3 cellular contexts compared by ENCODE assay signal in the genomic region with DNA sequence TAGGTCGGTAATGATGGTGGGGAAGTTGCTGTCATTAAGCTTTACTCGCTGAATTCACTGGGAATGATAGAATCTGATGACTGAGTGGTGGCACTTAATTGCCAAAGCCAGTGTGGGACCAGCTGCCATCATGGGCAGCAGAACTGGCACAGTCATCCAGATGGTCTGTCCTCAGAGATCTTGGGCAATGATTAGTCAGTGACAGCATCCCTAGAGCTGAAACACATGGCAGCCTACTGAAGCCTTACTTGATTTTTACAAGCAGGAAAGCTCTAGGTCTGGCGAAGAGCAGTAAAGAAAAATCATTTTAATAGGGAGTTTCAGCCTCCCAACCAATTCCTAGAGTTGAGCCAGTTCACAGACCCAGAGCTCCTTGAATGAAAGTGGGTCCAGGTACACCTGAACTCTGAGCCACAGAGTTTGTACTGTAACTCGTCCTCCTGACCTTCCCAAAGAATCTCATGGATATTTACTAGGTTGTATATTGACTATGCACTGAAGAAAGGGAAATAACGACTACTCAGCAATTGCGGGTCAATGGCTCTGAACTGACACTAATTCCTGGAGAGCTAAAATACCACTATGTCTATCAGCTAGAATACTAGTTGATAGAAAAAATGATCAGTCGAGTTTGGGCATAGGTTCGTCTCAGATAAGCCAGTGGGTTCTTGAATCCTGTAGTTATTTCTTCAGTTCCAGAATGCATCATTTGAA.
TF ChIP-seq lines count a peak whose summit lies in the region.

No MANE protein-coding gene starts in this region.

TF ChIP-seq in SK-N-SH, 30 proteins besides CTCF, POLR2A, EP300 and RAD21:
- TF ChIP-seq MXI1 (IDR thresholded peaks at IDR 0.05; ENCODE audit: low read depth, low read length) (peak; percentile 73; the same call in 1 of the 2 replicates), GATA2 (CRISPR knock-in tag; IDR thresholded peaks at IDR 0.05) (peak; percentile 76)
- TF ChIP-seq, protein P1, sequence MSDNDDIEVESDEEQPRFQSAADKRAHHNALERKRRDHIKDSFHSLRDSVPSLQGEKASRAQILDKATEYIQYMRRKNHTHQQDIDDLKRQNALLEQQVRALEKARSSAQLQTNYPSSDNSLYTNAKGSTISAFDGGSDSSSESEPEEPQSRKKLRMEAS (IDR thresholded peaks at IDR 0.05; ENCODE audit: low read depth) = no peak

TF ChIP-seq in SK-N-SH treated with all-trans-retinoic acid at 6 μM for 48 hours, 23 proteins besides CTCF, POLR2A, EP300 and RAD21:
- TF ChIP-seq TOX (CRISPR knock-in tag; IDR thresholded peaks at IDR 0.05; ENCODE audit: borderline replicate concordance) = no peak
- no peak for TF ChIP-seq SNAI2 (CRISPR knock-in tag; IDR thresholded peaks at IDR 0.05)
- TF ChIP-seq BACH2 (CRISPR knock-in tag; IDR thresholded peaks at IDR 0.05; ENCODE audit: borderline replicate concordance) = no peak
- no peak for TF ChIP-seq RARB (CRISPR knock-in tag; IDR thresholded peaks at IDR 0.05)
- no peak for TF ChIP-seq ZFP3 (CRISPR knock-in tag; IDR thresholded peaks at IDR 0.05)
- no peak for TF ChIP-seq OSR1 (CRISPR knock-in tag; IDR thresholded peaks at IDR 0.05)
- TF ChIP-seq, protein P2, sequence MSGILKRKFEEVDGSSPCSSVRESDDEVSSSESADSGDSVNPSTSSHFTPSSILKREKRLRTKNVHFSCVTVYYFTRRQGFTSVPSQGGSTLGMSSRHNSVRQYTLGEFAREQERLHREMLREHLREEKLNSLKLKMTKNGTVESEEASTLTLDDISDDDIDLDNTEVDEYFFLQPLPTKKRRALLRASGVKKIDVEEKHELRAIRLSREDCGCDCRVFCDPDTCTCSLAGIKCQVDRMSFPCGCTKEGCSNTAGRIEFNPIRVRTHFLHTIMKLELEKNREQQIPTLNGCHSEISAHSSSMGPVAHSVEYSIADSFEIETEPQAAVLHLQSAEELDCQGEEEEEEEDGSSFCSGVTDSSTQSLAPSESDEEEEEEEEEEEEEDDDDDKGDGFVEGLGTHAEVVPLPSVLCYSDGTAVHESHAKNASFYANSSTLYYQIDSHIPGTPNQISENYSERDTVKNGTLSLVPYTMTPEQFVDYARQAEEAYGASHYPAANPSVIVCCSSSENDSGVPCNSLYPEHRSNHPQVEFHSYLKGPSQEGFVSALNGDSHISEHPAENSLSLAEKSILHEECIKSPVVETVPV (CRISPR knock-in tag; IDR thresholded peaks at IDR 0.05) = no peak
- TF ChIP-seq ZNF8 (CRISPR knock-in tag; IDR thresholded peaks at IDR 0.05) = no peak
- no peak for TF ChIP-seq GLIS3 (CRISPR knock-in tag; IDR thresholded peaks at IDR 0.05)
- TF ChIP-seq TCF4 (CRISPR knock-in tag; IDR thresholded peaks at IDR 0.05; ENCODE audit: borderline replicate concordance) = no peak

TF ChIP-seq in K562, 482 proteins besides CTCF, POLR2A, EP300 and RAD21:
- peak; percentile 41; the same call in 1 of the 2 replicates for TF ChIP-seq C11orf30 (IDR thresholded peaks at IDR 0.05; ENCODE audit: low read depth)
- no peak for TF ChIP-seq NR2F6 (CRISPR knock-in tag; IDR thresholded peaks at IDR 0.05)
- TF ChIP-seq ZNF316 (IDR thresholded peaks at IDR 0.05) = peak; percentile 63
